Comparison of ENCODE assay signal across 19 cellular contexts in genomic region chr21:45168522-45168921, GRCh38.
"Had no signal": no experiment of that assay in that cellular context is flagged by ENCODE, and none has a peak within 500 bp of the region (broad histone marks: within the 10 kb centered on the region; RNA-seq: fewer than 3 reads in every experiment).

No MANE protein-coding gene starts in this region.

- H3K27ac Mint-ChIP-seq: activated CD4-positive, alpha-beta memory T cell treated with anti-CD3 and anti-CD28 coated beads for 36 hours; activated naive CD4-positive, alpha-beta T cell treated with anti-CD3 and anti-CD28 coated beads, Interleukin-2, amount 50 U/mL, for 24 hours; neural progenitor cell; stimulated activated naive CD8-positive, alpha-beta T cell treated with anti-CD3 and anti-CD28 coated beads, Interleukin-15, Interleukin-2, amounts not matched to agents 100 ng/mL and 50 ng/mL, for 24 hours; T-cell had no signal

- DNase-seq: activated CD4-positive, alpha-beta memory T cell treated with anti-CD3 and anti-CD28 coated beads for 36 hours; activated CD4-positive, alpha-beta T cell treated with anti-CD3 and anti-CD28 coated beads for 1 hour; activated effector memory CD4-positive, alpha-beta T cell treated with anti-CD3 and anti-CD28 coated beads, Interleukin-2, amount 50 U/mL, for 16 hours; activated T-cell treated with anti-CD3 and anti-CD28 coated beads, Interleukin-2, amount 50 U/mL, for 48 hours; adrenal gland; effector CD4-positive, alpha-beta T cell; foreskin melanocyte; midbrain; retina; SK-N-SH; small intestine; T-cell; upper lobe of left lung had no signal

- H3K36me3 ChIP-seq: adrenal gland, neural progenitor cell had no signal

- H3K4me1 ChIP-seq: parathyroid adenoma had no signal

- H3K9me3 Mint-ChIP-seq: activated CD4-positive, alpha-beta memory T cell treated with anti-CD3 and anti-CD28 coated beads for 36 hours; activated naive CD4-positive, alpha-beta T cell treated with anti-CD3 and anti-CD28 coated beads, Interleukin-2, amount 50 U/mL, for 24 hours; neural progenitor cell; stimulated activated naive CD8-positive, alpha-beta T cell treated with anti-CD3 and anti-CD28 coated beads, Interleukin-15, Interleukin-2, amounts not matched to agents 100 ng/mL and 50 ng/mL, for 24 hours; T-cell had no signal

- H3K4me3 ChIP-seq: adrenal gland, coronary artery, lung, neural progenitor cell, upper lobe of left lung had no signal

- H3K4me3 Mint-ChIP-seq: activated CD4-positive, alpha-beta memory T cell treated with anti-CD3 and anti-CD28 coated beads for 36 hours; activated naive CD4-positive, alpha-beta T cell treated with anti-CD3 and anti-CD28 coated beads, Interleukin-2, amount 50 U/mL, for 24 hours; neural progenitor cell; stimulated activated naive CD8-positive, alpha-beta T cell treated with anti-CD3 and anti-CD28 coated beads, Interleukin-15, Interleukin-2, amounts not matched to agents 100 ng/mL and 50 ng/mL, for 24 hours; T-cell had no signal

- H3K9me3 ChIP-seq: adrenal gland, SK-N-SH, upper lobe of left lung had no signal

- H3K27me3 Mint-ChIP-seq: activated CD4-positive, alpha-beta memory T cell treated with anti-CD3 and anti-CD28 coated beads for 36 hours; activated naive CD4-positive, alpha-beta T cell treated with anti-CD3 and anti-CD28 coated beads, Interleukin-2, amount 50 U/mL, for 24 hours; stimulated activated naive CD8-positive, alpha-beta T cell treated with anti-CD3 and anti-CD28 coated beads, Interleukin-15, Interleukin-2, amounts not matched to agents 100 ng/mL and 50 ng/mL, for 24 hours; T-cell had no signal

- H3K27ac ChIP-seq: adrenal gland, parathyroid adenoma, upper lobe of left lung had no signal

- H3K27me3 ChIP-seq: adrenal gland, neural progenitor cell, upper lobe of left lung had no signal
